ENCODE assay signal across 10 cellular contexts in the genomic region with DNA sequence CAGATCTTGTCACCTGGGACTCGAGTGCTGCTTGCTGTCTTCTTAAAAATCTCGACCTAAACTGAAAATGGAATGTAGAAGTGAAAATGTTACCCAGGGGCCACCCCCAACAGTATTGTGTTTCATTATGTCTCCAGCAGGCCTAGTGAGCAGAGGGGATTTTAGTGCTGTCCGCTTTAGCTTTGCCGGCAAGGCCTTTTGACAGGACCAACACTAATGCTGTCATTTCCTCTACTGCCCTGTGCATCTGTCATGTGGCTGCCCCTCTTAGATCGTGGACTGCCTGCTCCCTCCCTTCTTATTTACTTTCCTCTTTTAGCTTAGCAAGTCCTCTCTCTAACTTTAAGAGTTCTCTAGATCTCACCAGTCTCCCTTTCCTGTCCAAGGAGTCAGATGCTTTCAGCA.
A peak's percentile ranks its signal among the peaks of the same experiment; 100 is the strongest.
DNase-seq lines count a peak whose midpoint lies in the region; ATAC-seq and TF ChIP-seq lines count a peak whose summit lies in the region.
"Had no signal": no experiment of that assay in that cellular context is flagged by ENCODE, and none has a peak within 500 bp of the region (broad histone marks: within the 10 kb centered on the region; RNA-seq: fewer than 3 reads in every experiment).

No MANE protein-coding gene starts in this region.

- no peaks in the 10 kb centered on the region for H3K9me3 ChIP-seq in BE2C
- H3K9me3 ChIP-seq: neutrophil had no signal

- H3K4me3 ChIP-seq in BE2C (ENCODE audit: low read depth, low read length), result no peak overlapping the region

- no peaks in the 10 kb centered on the region for H3K27me3 ChIP-seq in BE2C
- H3K27me3 ChIP-seq: neutrophil had no signal

- H3K4me1 ChIP-seq in BE2C, result peaks cover 8% of the 10 kb centered on the region

- TF ChIP-seq CTCF in BE2C (IDR thresholded peaks at IDR 0.05; ENCODE audit: low read depth, low read length), result no peak

- DNase-seq in BE2C, result peak; percentile 11
- DNase-seq in RPMI8226, result peak; percentile 39
- no peak for DNase-seq in OCI-M2 (lab: John Stamatoyannopoulos, UW; ENCODE audit: unreplicated experiment)
- DNase-seq in AG08396 (ENCODE audit: low spot score), result no peak
- no peak for DNase-seq in NCI-H526 (lab: John Stamatoyannopoulos, UW)
- no peak for DNase-seq in NCI-H2107 (lab: John Stamatoyannopoulos, UW)
- DNase-seq: activated gamma-delta T cell treated with Interleukin-2 at 50 U/mL for 16 hours had no signal

- H3K36me3 ChIP-seq in BE2C, result no peaks in the 10 kb centered on the region
- H3K36me3 ChIP-seq: neutrophil had no signal

- ATAC-seq in GM19324 (IDR thresholded peaks at IDR 0.05; ENCODE audit: low FRiP score, unreplicated experiment), result peak; percentile 98
- ATAC-seq in HG02973 (IDR thresholded peaks at IDR 0.05; ENCODE audit: unreplicated experiment), result peak; percentile 99

Comparison
In these comparisons a context has a peak if more than half of its experiments do, and no peak if none do; other contexts are left out.
1. DNase-seq: peak in BE2C (single experiment) and RPMI8226 (single experiment); none in OCI-M2 (single experiment), AG08396 (single experiment), NCI-H526 (0 of 2) and NCI-H2107 (single experiment).